22 cellular contexts compared by ENCODE assay signal in genomic region chr18:57784816-57785144, GRCh38. TPM values are rescaled to one million over a fixed set of nuclear protein-coding genes. Genes with fewer than 3 reads are reported as not detected.
DNase-seq lines count a peak whose midpoint lies in the region; ATAC-seq and TF ChIP-seq lines count a peak whose summit lies in the region.
"Had no signal": no experiment of that assay in that cellular context is flagged by ENCODE, and none has a peak within 500 bp of the region (broad histone marks: within the 10 kb centered on the region; RNA-seq: fewer than 3 reads in every experiment).

No MANE protein-coding gene starts in this region.

- no peak overlapping the region for H2AFZ ChIP-seq in OCI-LY7 (ENCODE audit: low read length)

- peak overlapping the region; percentile 61 for H3K27ac Mint-ChIP-seq in endothelial cell (ENCODE audit: unreplicated experiment)
- H3K27ac Mint-ChIP-seq in nephron = peak overlapping the region; percentile 87 to 97 (median 89)
- H3K27ac Mint-ChIP-seq: activated CD4-positive, alpha-beta memory T cell treated with anti-CD3 and anti-CD28 coated beads for 36 hours; activated naive CD8-positive, alpha-beta T cell; activated T-helper 2 cell treated with anti-CD3 and anti-CD28 coated beads, Interferon-gamma antibody, Interleukin-2, Interleukin-4, amounts not matched to agents 10 μg/mL and 5 μg/mL and 100 μg/mL, durations not matched to agents 14 hours and 24 hours and 36 hours; CD4-positive, alpha-beta T cell had no signal

- H3K9me2 ChIP-seq in OCI-LY7 (ENCODE audit: insufficient read depth, low read length) = no peaks in the 10 kb centered on the region

- H3K4me1 Mint-ChIP-seq in endothelial cell (ENCODE audit: unreplicated experiment) (peaks cover 72% of the 10 kb centered on the region), nephron (peaks cover 73% of the 10 kb centered on the region)

- intact Hi-C loops in transverse colon (cut with DNase I; ENCODE audit: low total_unique reads) = no loop called here
- intact Hi-C loops in OCI-LY7 (cut with micrococcal nuclease; ENCODE audit: unreplicated experiment) = no loop called here

- 70 to 76% methylated on average over 3 to 5 of the region's 5 CpGs for WGBS in transverse colon (ENCODE audit: low coverage in 1 of 2), 2 donors

- DNase-seq in RWPE2 (ENCODE audit: low spot score) (no peak), endothelial cell (ENCODE audit: low spot score) (no peak), transverse colon (no peak), kidney tubule cell (ENCODE audit: low spot score) (no peak), HPDE6-E6E7 (ENCODE audit: extremely low spot score) (no peak), OCI-LY7 (ENCODE audit: low spot score) (no peak)
- DNase-seq: activated CD4-positive, alpha-beta memory T cell treated with anti-CD3 and anti-CD28 coated beads for 36 hours; CD4-positive, alpha-beta T cell; foreskin melanocyte; hypothalamus; lower lobe of right lung; NCI-H1417 treated with DMSO at 0.1 percent for 48 hours; NCI-H2081 treated with DMSO at 0.1 percent for 48 hours; NCI-H345; OCI-M1; SHP77 had no signal

- no peaks in the 10 kb centered on the region for H3K27me3 Mint-ChIP-seq in endothelial cell (ENCODE audit: unreplicated experiment)
- no peaks in the 10 kb centered on the region for H3K27me3 Mint-ChIP-seq in nephron (ENCODE audit: low read depth)
- H3K27me3 Mint-ChIP-seq: activated CD4-positive, alpha-beta memory T cell treated with anti-CD3 and anti-CD28 coated beads for 36 hours; activated naive CD8-positive, alpha-beta T cell; CD4-positive, alpha-beta T cell had no signal

- no peak for TF ChIP-seq EP300 in transverse colon (IDR thresholded peaks at IDR 0.05; ENCODE audit: low read depth)

- H3K4me2 ChIP-seq in OCI-LY7 (ENCODE audit: low read length) = no peak overlapping the region

- POLR2A ChIA-PET in OCI-LY7 (lab: Charles Lee) = no interaction called here

- no peaks in the 10 kb centered on the region for H3K9me3 Mint-ChIP-seq in endothelial cell (ENCODE audit: unreplicated experiment)
- H3K9me3 Mint-ChIP-seq in nephron = no peaks in the 10 kb centered on the region
- H3K9me3 Mint-ChIP-seq: activated CD4-positive, alpha-beta memory T cell treated with anti-CD3 and anti-CD28 coated beads for 36 hours; activated T-helper 2 cell treated with anti-CD3 and anti-CD28 coated beads, Interferon-gamma antibody, Interleukin-2, Interleukin-4, amounts not matched to agents 10 μg/mL and 5 μg/mL and 100 μg/mL, durations not matched to agents 14 hours and 24 hours and 36 hours; CD4-positive, alpha-beta T cell had no signal

- no peaks in the 10 kb centered on the region for H4K20me1 ChIP-seq in OCI-LY7 (ENCODE audit: insufficient read depth, low read length)

- H3K36me3 Mint-ChIP-seq in endothelial cell (ENCODE audit: low read depth, unreplicated experiment) (peaks cover 4% of the 10 kb centered on the region), nephron (ENCODE audit: low read depth) (no peaks in the 10 kb centered on the region)
- H3K36me3 Mint-ChIP-seq: activated CD4-positive, alpha-beta memory T cell treated with anti-CD3 and anti-CD28 coated beads for 36 hours; activated naive CD8-positive, alpha-beta T cell had no signal

- H3K27ac ChIP-seq in RWPE2 (ENCODE audit: poor library complexity, severe bottlenecking) (peak overlapping the region; percentile 7), transverse colon (peak overlapping the region; percentile 78 to 84 (median 84)), OCI-LY7 (ENCODE audit: low read depth, low read length, poor library complexity, severe bottlenecking) (no peak overlapping the region)
- H3K27ac ChIP-seq: epithelial cell of prostate had no signal

- CTCF ChIA-PET in OCI-LY7 (lab: Charles Lee; ENCODE audit: unreplicated experiment) = no interaction called here

- H3K4me1 ChIP-seq in RWPE2 (ENCODE audit: insufficient read depth, poor library complexity, severe bottlenecking) (peaks cover 51% of the 10 kb centered on the region), transverse colon (peaks cover 25 to 90% (median 74%) of the 10 kb centered on the region in 4 donors), OCI-LY7 (ENCODE audit: insufficient read depth, low read length, poor library complexity, severe bottlenecking) (peaks cover 8% of the 10 kb centered on the region)

- H3K4me3 Mint-ChIP-seq in endothelial cell (ENCODE audit: unreplicated experiment) (no peak overlapping the region), nephron (no peak overlapping the region)
- H3K4me3 Mint-ChIP-seq: activated CD4-positive, alpha-beta memory T cell treated with anti-CD3 and anti-CD28 coated beads for 36 hours; activated naive CD8-positive, alpha-beta T cell; CD4-positive, alpha-beta T cell had no signal

- H3K79me2 ChIP-seq in OCI-LY7 (ENCODE audit: insufficient read depth, low read depth, low read length) = no peaks in the 10 kb centered on the region

- no TSS peak for BruUV-seq in OCI-LY7 (replicated peaks; lab: Mats Ljungman, UMichigan)

- H3K36me3 ChIP-seq in RWPE2 (ENCODE audit: low read depth) (no peaks in the 10 kb centered on the region), transverse colon (no peaks in the 10 kb centered on the region), OCI-LY7 (ENCODE audit: insufficient read depth, low read length) (no peaks in the 10 kb centered on the region)
- H3K36me3 ChIP-seq: lower lobe of right lung had no signal

- in situ Hi-C loops in transverse colon (cut with MboI; ENCODE audit: low pct_ligation_motif_present in 1 of 4, low pct_unique_long_range_greater_than_20kb in 1 of 4, low sequenced_read_pairs in 3 of 4) = no loop called here

- ATAC-seq in RWPE2 (ENCODE audit: low read depth) (no peak), HG03565 (IDR thresholded peaks at IDR 0.05; ENCODE audit: unreplicated experiment) (no peak)
- ATAC-seq: activated CD4-positive, CD25-positive, alpha-beta regulatory T cell treated with anti-CD3 and anti-CD28 coated beads, Interleukin-2, amount 50 U/mL, for 24 hours had no signal

- peak; percentile 2 for TF ChIP-seq CTCF in RWPE2 (IDR thresholded peaks at IDR 0.05; ENCODE audit: poor library complexity, severe bottlenecking)
- TF ChIP-seq CTCF in endothelial cell (IDR thresholded peaks at IDR 0.05; ENCODE audit: unreplicated experiment) = no peak
- TF ChIP-seq CTCF in nephron (IDR thresholded peaks at IDR 0.05; ENCODE audit: unreplicated experiment in 3 of 3) = no peak
- TF ChIP-seq CTCF in transverse colon (IDR thresholded peaks at IDR 0.05) = no peak
- no peak for TF ChIP-seq CTCF in OCI-LY7 (conservative IDR thresholded peaks at IDR 0.05; ENCODE audit: low read length)

- H3K27me3 ChIP-seq in RWPE2 (ENCODE audit: insufficient read depth, poor library complexity, severe bottlenecking) (no peaks in the 10 kb centered on the region), transverse colon (no peaks in the 10 kb centered on the region)

- TF ChIP-seq POLR2A in transverse colon (IDR thresholded peaks at IDR 0.05) = no peak

- H3K9me3 ChIP-seq in RWPE2 (ENCODE audit: severe bottlenecking) (no peaks in the 10 kb centered on the region), transverse colon (no peaks in the 10 kb centered on the region), OCI-LY7 (ENCODE audit: low read length) (no peaks in the 10 kb centered on the region)
- H3K9me3 ChIP-seq: lower lobe of right lung had no signal

- H3K4me3 ChIP-seq in RWPE2 (ENCODE audit: severe bottlenecking) (no peak overlapping the region), transverse colon (no peak overlapping the region), OCI-LY7 (ENCODE audit: low read depth, low read length, poor library complexity, severe bottlenecking) (no peak overlapping the region)
- H3K4me3 ChIP-seq: lower lobe of right lung had no signal

RNA-seq across cellular contexts. Expression of gene ATP8B1, which starts 18.3 kb away (rescaled TPM):
- total RNA-seq in endothelial cell (ENCODE audit: unreplicated experiment) (66.7 TPM), transverse colon (100 to 1,000 TPM; 120 to 321 (median 252) TPM), OCI-LY7 (2022) (not detected in 2 replicates)
- total RNA-seq in OCI-LY7 (2014; rRNA removed; shearing (Covaris generic)) = not detected in 2 replicates
- total RNA-seq: activated CD4-positive, alpha-beta memory T cell treated with anti-CD3 and anti-CD28 coated beads for 36 hours; activated T-helper 2 cell treated with anti-CD3 and anti-CD28 coated beads, Interferon-gamma antibody, Interleukin-2, Interleukin-4, amounts not matched to agents 10 μg/mL and 5 μg/mL and 100 μg/mL, durations not matched to agents 14 hours and 24 hours and 36 hours; CD4-positive, alpha-beta T cell had no signal

Comparison
In these comparisons a context has a peak if more than half of its experiments do, and no peak if none do; other contexts are left out.
1. RNA of gene ATP8B1, which starts 18.3 kb away (total RNA-seq): 120 to 321 TPM in transverse colon and 66.7 TPM in endothelial cell (single experiment); not detected in OCI-LY7; every median in the first group is over 10 times any median in the second.